ENCODE assay signal across 35 cellular contexts in genomic region chr13:36789061-36789460, GRCh38. TPM values are rescaled to one million over a fixed set of nuclear protein-coding genes. Genes with fewer than 3 reads are reported as not detected.
A peak's percentile ranks its signal among the peaks of the same experiment; 100 is the strongest.
DNase-seq lines count a peak whose midpoint lies in the region; ATAC-seq, FAIRE-seq and TF ChIP-seq lines count a peak whose summit lies in the region.
"Had no signal": no experiment of that assay in that cellular context is flagged by ENCODE, and none has a peak within 500 bp of the region (broad histone marks: within the 10 kb centered on the region; RNA-seq: fewer than 3 reads in every experiment).

No MANE protein-coding gene starts in this region.

- ATAC-seq in IMR-90 (ENCODE audit: low read depth) (no peak), GM12878 (peak; percentile 36; the same call in 1 of the 3 replicates)
- ATAC-seq: activated CD4-positive, CD25-positive, alpha-beta regulatory T cell treated with anti-CD3 and anti-CD28 coated beads, Interleukin-2, amount 50 U/mL, for 24 hours; activated naive CD4-positive, alpha-beta T cell treated with anti-CD3 and anti-CD28 coated beads, Interleukin-2, amount 50 U/mL, for 72 hours; left lung; SK-N-SH treated with all-trans-retinoic acid at 6 μM for 48 hours; T-helper 17 cell had no signal

- no peak for TF ChIP-seq RAD21 in IMR-90 (IDR thresholded peaks at IDR 0.05; ENCODE audit: low read length)
- no peak for TF ChIP-seq RAD21 in GM12878 (IDR thresholded peaks at IDR 0.05; ENCODE audit: insufficient read depth, low read depth, low read length)

- peaks cover under 1% of the 10 kb centered on the region; the same call in 1 of the 2 replicates for H3K27me3 ChIP-seq in IMR-90 (ENCODE audit: control insufficient read depth, insufficient read depth, low read length)
- no peaks in the 10 kb centered on the region for H3K27me3 ChIP-seq in GM12878 (replicated peaks in 1 of 2; ENCODE audit: control insufficient read depth in 2 of 2, insufficient read depth in 2 of 2, low read length in 1 of 2)
- H3K27me3 ChIP-seq in neural progenitor cell, result no peaks in the 10 kb centered on the region
- H3K27me3 ChIP-seq: breast epithelium, left lung, ovary had no signal

- RAD21 ChIA-PET in GM12878 (lab: Charles Lee; ENCODE audit: unreplicated experiment), result no interaction called here

- H2BK120ac ChIP-seq in IMR-90 (ENCODE audit: low read depth, low read length), result no peak overlapping the region

- H3K56ac ChIP-seq in IMR-90 (ENCODE audit: extremely low read depth, insufficient read depth, low read length), result no peak overlapping the region

- SMC1A ChIA-PET in GM12878 (lab: Charles Lee; ENCODE audit: uncharacterized antibody, unreplicated experiment), result no interaction called here

- no peak overlapping the region for H3K4ac ChIP-seq in IMR-90 (ENCODE audit: low read depth, low read length)

- TF ChIP-seq POLR2A in IMR-90 (IDR thresholded peaks at IDR 0.05; ENCODE audit: low read depth, low read length), result no peak
- TF ChIP-seq POLR2A in GM12878 (IDR thresholded peaks at IDR 0.05; ENCODE audit: low read depth, low read length), result no peak
- no peak for TF ChIP-seq POLR2A in GM12891 (IDR thresholded peaks at IDR 0.05; ENCODE audit: low read depth, low read length)

- no peak overlapping the region for H3K18ac ChIP-seq in IMR-90 (ENCODE audit: low read depth, low read length)

- no peaks in the 10 kb centered on the region for H3K9me1 ChIP-seq in IMR-90 (ENCODE audit: insufficient read depth, low read length)

- TF ChIP-seq EP300 in GM12878 (IDR thresholded peaks at IDR 0.05; ENCODE audit: borderline replicate concordance in 1 of 2, control insufficient read depth in 1 of 2, low read depth in 2 of 2, low read length in 2 of 2), result no peak

- no CpG with 5 or more reads among the region's 3 CpGs for WGBS in IMR-90 (ENCODE audit: extremely low coverage in 2 of 2, insufficient read length in 1 of 2), 2 experiments
- 0% methylated on average over 3 of the region's 3 CpGs for WGBS in GM12878 (ENCODE audit: insufficient coverage, insufficient replicate concordance, low lambda C conversion rate, missing lambda C conversion rate)

- H3K14ac ChIP-seq in IMR-90 (replicated peaks; ENCODE audit: low read depth, low read length), result no peak overlapping the region

- H3K4me3 Mint-ChIP-seq in neural progenitor cell, result no peak overlapping the region
- H3K4me3 Mint-ChIP-seq: activated CD4-positive, alpha-beta memory T cell treated with anti-CD3 and anti-CD28 coated beads for 36 hours; nephron progenitor cell; stimulated activated naive B cell treated with anti-CD40 and anti-IgM and Interleukin-4, amounts not matched to agents 10 μg/mL and 1 μg/mL and 100 μg/mL, for 72 hours; T-helper 17 cell; type B pancreatic cell had no signal

- no peaks in the 10 kb centered on the region for H3K27me3 Mint-ChIP-seq in neural progenitor cell (ENCODE audit: insufficient read depth, low read depth)
- H3K27me3 Mint-ChIP-seq: type B pancreatic cell had no signal

- BruUV-seq in IMR-90 (replicated peaks; lab: Mats Ljungman, UMichigan) (no TSS peak), GM12878 (replicated peaks; lab: Mats Ljungman, UMichigan) (no TSS peak)

- H3K23ac ChIP-seq in IMR-90 (ENCODE audit: low read depth, low read length), result no peak overlapping the region

- H2AK9ac ChIP-seq in IMR-90 (replicated peaks; ENCODE audit: low read depth, low read length, poor library complexity), result no peak overlapping the region

- no peak overlapping the region for H2BK5ac ChIP-seq in IMR-90 (ENCODE audit: low read depth, low read length, poor library complexity, severe bottlenecking)

- H3K9ac ChIP-seq in IMR-90 (ENCODE audit: low read depth, low read length), result no peak overlapping the region
- H3K9ac ChIP-seq in GM12878 (ENCODE audit: control insufficient read depth, insufficient read depth, low read length), result no peak overlapping the region
- no peak overlapping the region for H3K9ac ChIP-seq in neural progenitor cell

- no peak overlapping the region for H4K91ac ChIP-seq in IMR-90 (ENCODE audit: insufficient read depth, low read depth, low read length)

- dilution Hi-C loops in IMR-90 (cut with HindIII; ENCODE audit: low sequenced_read_pairs, unreplicated experiment), result no loop called here

- H3K4me3 ChIP-seq in IMR-90 (ENCODE audit: insufficient read depth, low read depth, low read length) (no peak overlapping the region), GM12878 (no peak overlapping the region), neural progenitor cell (no peak overlapping the region)
- H3K4me3 ChIP-seq: breast epithelium, left lung, ovary, PC-9, skin epidermis had no signal

- no peaks in the 10 kb centered on the region for H4K20me1 ChIP-seq in IMR-90 (ENCODE audit: insufficient read depth, low read length)
- H4K20me1 ChIP-seq in GM12878 (ENCODE audit: control insufficient read depth, insufficient read depth), result no peaks in the 10 kb centered on the region
- no peaks in the 10 kb centered on the region for H4K20me1 ChIP-seq in neural progenitor cell (ENCODE audit: low read depth)

- H4K8ac ChIP-seq in IMR-90 (ENCODE audit: low read depth in 2 of 2, low read length in 2 of 2), result no peak overlapping the region

- H3K36me3 Mint-ChIP-seq in neural progenitor cell, result no peaks in the 10 kb centered on the region
- H3K36me3 Mint-ChIP-seq: activated CD4-positive, alpha-beta memory T cell treated with anti-CD3 and anti-CD28 coated beads for 36 hours; activated naive CD4-positive, alpha-beta T cell treated with anti-CD3 and anti-CD28 coated beads, Interleukin-2, amount 50 U/mL, for 72 hours; stimulated activated naive B cell treated with anti-CD40 and anti-IgM and Interleukin-4, amounts not matched to agents 10 μg/mL and 1 μg/mL and 100 μg/mL, for 72 hours; type B pancreatic cell had no signal

- H3K27ac Mint-ChIP-seq in neural progenitor cell, result no peak overlapping the region
- H3K27ac Mint-ChIP-seq: activated CD4-positive, alpha-beta memory T cell treated with anti-CD3 and anti-CD28 coated beads for 36 hours; activated naive CD4-positive, alpha-beta T cell treated with anti-CD3 and anti-CD28 coated beads, Interleukin-2, amount 50 U/mL, for 72 hours; nephron progenitor cell; stimulated activated naive B cell treated with anti-CD40 and anti-IgM and Interleukin-4, amounts not matched to agents 10 μg/mL and 1 μg/mL and 100 μg/mL, for 72 hours; T-helper 17 cell; type B pancreatic cell had no signal

- peaks cover 22% of the 10 kb centered on the region for H3K4me1 Mint-ChIP-seq in neural progenitor cell
- H3K4me1 Mint-ChIP-seq: nephron progenitor cell; stimulated activated naive B cell treated with anti-CD40 and anti-IgM and Interleukin-4, amounts not matched to agents 10 μg/mL and 1 μg/mL and 100 μg/mL, for 72 hours had no signal

- H4K5ac ChIP-seq in IMR-90 (ENCODE audit: low read depth, low read length), result no peak overlapping the region

- H3K79me2 ChIP-seq in GM12878 (ENCODE audit: control insufficient read depth, insufficient read depth, low read length) (no peaks in the 10 kb centered on the region), neural progenitor cell (ENCODE audit: low read depth) (no peaks in the 10 kb centered on the region)

- intact Hi-C loops in IMR-90 (cut with micrococcal nuclease), result no loop called here
- intact Hi-C loops in GM12878 (cut with micrococcal nuclease; ENCODE audit: unreplicated experiment), result no loop called here

- CTCF ChIA-PET in IMR-90 (lab: Yijun Ruan, JAX) (no interaction called here), GM12878 (lab: Yijun Ruan, JAX) (interaction anchor here (1.4 kb wide), 1 partner anchor 53 kb away, joined by 5 read pairs; no protein-coding TSS in a partner anchor)

- H3K4me1 ChIP-seq in IMR-90 (ENCODE audit: control insufficient read depth, insufficient read depth, low read length) (no peaks in the 10 kb centered on the region), GM12878 (ENCODE audit: control insufficient read depth, insufficient read depth, low read length) (no peaks in the 10 kb centered on the region), neural progenitor cell (peaks cover 4% of the 10 kb centered on the region)
- H3K4me1 ChIP-seq: breast epithelium, left lung had no signal

- no peak overlapping the region for H2BK20ac ChIP-seq in IMR-90 (ENCODE audit: low read depth, low read length)

- POLR2A ChIA-PET in IMR-90 (lab: Charles Lee; ENCODE audit: unreplicated experiment) (no interaction called here), GM12878 (lab: Charles Lee) (no interaction called here)

- no peaks in the 10 kb centered on the region for H3K79me1 ChIP-seq in IMR-90 (ENCODE audit: low read depth in 1 of 2, low read length in 2 of 2)

- H3K9me3 ChIP-seq in IMR-90 (ENCODE audit: control insufficient read depth, insufficient read depth, low read length) (no peaks in the 10 kb centered on the region), GM12878 (replicated peaks; ENCODE audit: control insufficient read depth, insufficient read depth, low read length) (no peaks in the 10 kb centered on the region), neural progenitor cell (ENCODE audit: low read depth) (no peaks in the 10 kb centered on the region)
- H3K9me3 ChIP-seq: breast epithelium, left lung, ovary had no signal

- in situ Hi-C loops in IMR-90 (cut with MboI; ENCODE audit: low sequenced_read_pairs) (no loop called here), GM12878 (cut with MboI) (no loop called here)

- H3K9me3 Mint-ChIP-seq in neural progenitor cell, result no peaks in the 10 kb centered on the region
- H3K9me3 Mint-ChIP-seq: activated CD4-positive, alpha-beta memory T cell treated with anti-CD3 and anti-CD28 coated beads for 36 hours; activated naive CD4-positive, alpha-beta T cell treated with anti-CD3 and anti-CD28 coated beads, Interleukin-2, amount 50 U/mL, for 72 hours; nephron progenitor cell; stimulated activated naive B cell treated with anti-CD40 and anti-IgM and Interleukin-4, amounts not matched to agents 10 μg/mL and 1 μg/mL and 100 μg/mL, for 72 hours; type B pancreatic cell had no signal

- TF ChIP-seq CTCF in IMR-90 (conservative IDR thresholded peaks at IDR 0.05; ENCODE audit: low read depth, low read length) (no peak), GM12878 (IDR thresholded peaks at IDR 0.05 in 2 of 3, conservative IDR thresholded peaks at IDR 0.05 in 1 of 3; ENCODE audit: control insufficient read depth in 2 of 3, extremely low read depth in 1 of 3, insufficient read depth in 1 of 3, low read depth in 3 of 3, low read length in 3 of 3) (no peak), neural progenitor cell (IDR thresholded peaks at IDR 0.05) (no peak)

- H2BK15ac ChIP-seq in IMR-90 (ENCODE audit: low read depth, low read length), result no peak overlapping the region

- FAIRE-seq in GM12878 (lab: Jason Lieb, UNC) (no peak), GM12891 (lab: Jason Lieb, UNC) (no peak)
- FAIRE-seq: colon, GM18507 had no signal

- H2AFZ ChIP-seq in IMR-90 (replicated peaks; ENCODE audit: low read length, poor library complexity) (no peak overlapping the region), GM12878 (ENCODE audit: control insufficient read depth, low read depth, low read length) (no peak overlapping the region), neural progenitor cell (replicated peaks) (peak overlapping the region; percentile 5)
- H2AFZ ChIP-seq: PC-9 had no signal

- no peak overlapping the region for H2AK5ac ChIP-seq in IMR-90 (ENCODE audit: low read depth, low read length)

- H3K4me2 ChIP-seq in IMR-90 (ENCODE audit: low read depth, low read length) (no peak overlapping the region), GM12878 (ENCODE audit: control insufficient read depth, insufficient read depth) (no peak overlapping the region), neural progenitor cell (no peak overlapping the region)
- H3K4me2 ChIP-seq: PC-9 had no signal

- H3K36me3 ChIP-seq in IMR-90 (ENCODE audit: control insufficient read depth, insufficient read depth, low read length) (no peaks in the 10 kb centered on the region), GM12878 (ENCODE audit: control insufficient read depth in 2 of 2, insufficient read depth in 2 of 2, low read length in 1 of 2) (no peaks in the 10 kb centered on the region), neural progenitor cell (no peaks in the 10 kb centered on the region)
- H3K36me3 ChIP-seq: breast epithelium, left lung, ovary had no signal

- no peak overlapping the region for H3K27ac ChIP-seq in IMR-90 (ENCODE audit: insufficient read depth, low read length)
- H3K27ac ChIP-seq in GM12878 (ENCODE audit: control insufficient read depth, insufficient read depth), result no peak overlapping the region
- H3K27ac ChIP-seq in neural progenitor cell, result no peak overlapping the region
- H3K27ac ChIP-seq: breast epithelium, left lung, ovary, PC-9, skin epidermis had no signal

- H3F3A ChIP-seq in neural progenitor cell (ENCODE audit: low read depth), result no peaks in the 10 kb centered on the region

- peak; percentile 16 for DNase-seq in NCI-H82 (lab: John Stamatoyannopoulos, UW)
- DNase-seq in NCI-H82 treated with DMSO at 0.1 percent for 48 hours (lab: John Stamatoyannopoulos, UW; ENCODE audit: unreplicated experiment), result no peak
- DNase-seq in IMR-90, result peak; percentile 8
- no peak for DNase-seq in GM12878 (ENCODE audit: low read depth, low spot score)
- no peak for DNase-seq in neural progenitor cell (ENCODE audit: low spot score)
- no peak for DNase-seq in DMS153 (lab: John Stamatoyannopoulos, UW)
- no peak for DNase-seq in EL
- DNase-seq in GM12891 (ENCODE audit: insufficient read length, low spot score), result no peak
- DNase-seq: 8988T; activated CD4-positive, alpha-beta memory T cell treated with anti-CD3 and anti-CD28 coated beads for 36 hours; anterior cingulate cortex; effector CD4-positive, alpha-beta T cell; HCEC 1CT; left lung; mesenchymal stem cell; MM.1S; NCI-H1417; NCI-H2029; NCI-H524 treated with DMSO at 0.1 percent for 48 hours; nephron progenitor cell; ovary; retina; Right ventricle myocardium superior; stimulated activated naive B cell treated with anti-CD40 and anti-IgM and Interleukin-4, amounts not matched to agents 10 μg/mL and 1 μg/mL and 100 μg/mL, for 72 hours; substantia nigra; T-helper 17 cell had no signal

RNA-seq across cellular contexts. Expression of gene RFXAP, which starts 30.0 kb away (rescaled TPM):
- 0.54 and 0.83 TPM in 2 replicates for total RNA-seq in IMR-90 (2012; rRNA removed)
- polyA plus RNA-seq in IMR-90 (2012; rRNA removed), result 2.2 and 2.7 TPM in 2 replicates
- 1.1 and 1.5 TPM in 2 replicates for polyA plus RNA-seq in IMR-90 (2012; cell fraction: cytosol; rRNA removed)
- 2.0 and 5.4 TPM in 2 replicates for polyA plus RNA-seq in IMR-90 (2012; cell fraction: nucleus; rRNA removed; ENCODE audit: low replicate concordance)
- total RNA-seq in GM12878 (2013; cell fraction: nucleolus; rRNA removed), result 19.1 and 19.2 TPM in 2 replicates
- total RNA-seq in GM12878 (2014; rRNA removed), result 4.6 and 5.0 TPM in 2 replicates
- total RNA-seq in GM12878 (2014; rRNA removed; fragmentation: Illumina TruSeq; extraction: Trizol), result 4.7 and 4.8 TPM in 2 replicates
- total RNA-seq in GM12878 (2021), result 10.6 and 13.3 TPM in 2 replicates
- polyA plus RNA-seq in GM12878 (2011; ENCODE audit: low read depth), result 3.9 TPM
- polyA plus RNA-seq in GM12878 (2011; rRNA removed), result 11.8 and 16.2 TPM in 2 replicates
- polyA plus RNA-seq in GM12878 (2011; cell fraction: cytosol; rRNA removed), result 4.4 and 5.0 TPM in 2 replicates
- 10.8 and 12.7 TPM in 2 replicates for polyA plus RNA-seq in GM12878 (2011; cell fraction: nucleus; rRNA removed)
- 6.9 and 8.8 TPM in 2 replicates for polyA plus RNA-seq in GM12878 (2012)
- 10.4 and 14.6 TPM in 2 replicates for polyA plus RNA-seq in GM12878 (2014; fragmentation: Illumina TruSeq; extraction: Trizol)
- polyA plus RNA-seq in GM12878 (2014; fragmentation: Nextera tagmentation; extraction: Ambion mirVana), result 1 to 10 TPM; 3.4 to 6.7 TPM
- polyA plus RNA-seq in GM12878 (2014; rRNA removed), result 9.7 and 11.0 TPM in 2 replicates
- polyA plus RNA-seq in GM12878 (2016; fragmentation: Nextera tagmentation; extraction: Ambion mirVana), result 1 to 10 TPM; 7.7 to 7.8 TPM
- polyA minus RNA-seq in GM12878 (2011; rRNA and poly(A)+ RNA removed), result 3.6 and 4.2 TPM in 2 replicates
- polyA minus RNA-seq in GM12878 (2011; cell fraction: cytosol; rRNA and poly(A)+ RNA removed), result 0.94 and 2.5 TPM in 2 replicates
- polyA minus RNA-seq in GM12878 (2011; cell fraction: nucleus; rRNA and poly(A)+ RNA removed), result 4.1 and 7.1 TPM in 2 replicates
- 7.5 and 10.4 TPM in 2 replicates for total RNA-seq in neural progenitor cell (ENCODE audit: low replicate concordance)
- 5.0 TPM for polyA plus RNA-seq in GM12891 (2012; ENCODE audit: low read depth, missing spikeins)

Comparison
In these comparisons a context has a peak if more than half of its experiments do, and no peak if none do; other contexts are left out.
1. DNase-seq: peak in NCI-H82 (single experiment) and IMR-90 (single experiment); none in NCI-H82 treated with DMSO at 0.1 percent for 48 hours (single experiment), GM12878 (single experiment), neural progenitor cell (single experiment), DMS153 (single experiment), EL (single experiment) and GM12891 (single experiment).